20 cellular contexts compared by ENCODE assay signal in the genomic region with DNA sequence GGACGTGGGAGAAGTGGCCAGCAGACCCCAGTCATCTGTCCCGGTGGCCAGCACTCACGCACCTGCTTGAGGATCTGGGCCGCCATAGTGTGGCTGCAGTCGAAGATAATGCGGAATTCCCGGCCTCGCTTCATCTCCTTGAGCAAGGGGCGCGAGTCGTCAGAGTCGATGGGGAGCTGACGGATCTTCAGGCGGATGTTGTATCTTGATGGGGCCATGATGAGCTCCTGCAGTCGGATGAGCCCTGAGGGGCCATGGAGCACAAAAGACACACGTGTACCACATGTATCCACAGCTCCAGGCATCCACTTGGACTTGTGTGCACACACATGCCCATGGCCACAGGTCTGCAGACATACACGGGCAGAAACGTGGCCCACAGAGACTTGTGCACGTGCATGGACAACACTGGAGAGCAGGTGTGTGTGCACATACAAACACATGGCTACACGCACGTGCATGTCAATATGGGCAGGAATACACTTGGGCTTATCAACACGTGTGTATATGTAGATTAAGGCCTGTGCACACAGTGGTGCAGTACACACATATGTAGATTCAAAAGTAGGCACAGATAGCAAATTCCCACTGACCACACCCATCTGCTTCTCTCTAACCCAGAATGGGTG.
"Had no signal": no experiment of that assay in that cellular context is flagged by ENCODE, and none has a peak within 500 bp of the region (broad histone marks: within the 10 kb centered on the region; RNA-seq: fewer than 3 reads in every experiment).

No MANE protein-coding gene starts in this region.

- H3K9me3 ChIP-seq: adrenal gland, breast epithelium, thyroid gland, upper lobe of right lung had no signal

- H3K27ac Mint-ChIP-seq: activated naive CD8-positive, alpha-beta T cell; mesothelial cell of epicardium; nephron; T-helper 17 cell had no signal

- H3K27me3 ChIP-seq: adrenal gland, breast epithelium, thyroid gland, upper lobe of right lung had no signal

- H3K4me3 Mint-ChIP-seq: activated naive CD8-positive, alpha-beta T cell; mesothelial cell of epicardium; nephron; T-helper 17 cell had no signal

- H3K27ac ChIP-seq: thyroid gland, upper lobe of right lung had no signal

- H3K4me1 Mint-ChIP-seq: mesothelial cell of epicardium had no signal

- H3K4me1 ChIP-seq: adrenal gland, breast epithelium, thyroid gland, upper lobe of right lung had no signal

- H3K9me3 Mint-ChIP-seq: mesothelial cell of epicardium, nephron had no signal

- H3K36me3 Mint-ChIP-seq: activated naive CD8-positive, alpha-beta T cell; mesothelial cell of epicardium had no signal

- DNase-seq: activated CD4-positive, alpha-beta T cell treated with anti-CD3 and anti-CD28 coated beads, Interleukin-2, amount 50 U/mL, for 1 hour; activated CD4-positive, CD25-positive, alpha-beta regulatory T cell treated with anti-CD3 and anti-CD28 coated beads, Interleukin-2, amount 50 U/mL, for 72 hours; activated naive CD4-positive, alpha-beta T cell; activated T-cell treated with anti-CD3 and anti-CD28 coated beads, Interleukin-2, amount 50 U/mL, for 1 hour; cortex of kidney; erythroblast; foreskin fibroblast; kidney; stimulated activated CD4-positive, alpha-beta T cell treated with anti-CD3 and anti-CD28 coated beads, Interleukin-4, amount 100 ng/mL, for 4 hours; stimulated activated naive CD8-positive, alpha-beta T cell treated with anti-CD3 and anti-CD28 coated beads, Interleukin-15, Interleukin-2, amounts not matched to agents 100 U/mL and 50 U/mL, for 24 hours; SW 1271; T-helper 17 cell; thyroid gland; upper lobe of right lung had no signal

- H3K4me3 ChIP-seq: adrenal gland, breast epithelium, lung, thyroid gland, upper lobe of right lung had no signal

- ATAC-seq: stimulated activated naive CD8-positive, alpha-beta T cell treated with anti-CD3 and anti-CD28 coated beads, Interleukin-15, Interleukin-2, amounts not matched to agents 100 U/mL and 50 U/mL, for 24 hours; T-helper 17 cell; upper lobe of right lung had no signal

- H3K36me3 ChIP-seq: adrenal gland, breast epithelium, thyroid gland, upper lobe of right lung had no signal
